ENCODE assay signal across 21 cellular contexts in the genomic region with DNA sequence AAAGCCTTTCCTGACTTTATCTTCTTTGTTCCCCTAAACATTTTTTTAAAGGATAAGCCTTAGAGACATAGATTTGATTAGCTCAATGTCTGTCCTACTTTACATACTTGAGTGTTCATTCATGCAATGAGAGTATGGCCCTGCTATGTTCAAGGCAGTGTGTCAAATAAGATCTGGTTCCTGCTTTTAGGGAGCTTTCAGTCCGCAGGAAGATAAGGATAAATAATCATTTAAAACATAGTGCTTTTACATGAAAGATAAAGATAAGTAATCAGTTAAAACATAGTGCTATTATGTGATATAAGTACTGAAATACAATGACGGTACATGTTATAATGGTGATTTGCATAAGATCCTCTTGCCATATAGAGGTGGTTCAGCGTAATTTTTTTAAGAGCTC.
"Had no signal": no experiment of that assay in that cellular context is flagged by ENCODE, and none has a peak within 500 bp of the region (broad histone marks: within the 10 kb centered on the region; RNA-seq: fewer than 3 reads in every experiment).

No MANE protein-coding gene starts in this region.

- H3K4me2 ChIP-seq: KMS-11 had no signal

- ATAC-seq: HepG2, K562, Panc1, T-cell had no signal

- H3K4me3 ChIP-seq: K562 had no signal

- H3K9ac ChIP-seq: KMS-11 had no signal

- H3K27ac ChIP-seq: KMS-11, RWPE1 had no signal

- DNase-seq: MV-4-11, NCI-H1048, NCI-H1105, NCI-H1417, NCI-H1436 treated with DMSO at 0.1 percent for 48 hours, NCI-H1694, NCI-H187 treated with DMSO at 0.1 percent for 48 hours, NCI-H2029 treated with DMSO at 0.1 percent for 48 hours, NCI-H446, NCI-H510A, NCI-H524 treated with DMSO at 0.1 percent for 48 hours, NCI-H69, NCI-H774, SHP77, SW 1271, T-cell had no signal
